In the genomic region with DNA sequence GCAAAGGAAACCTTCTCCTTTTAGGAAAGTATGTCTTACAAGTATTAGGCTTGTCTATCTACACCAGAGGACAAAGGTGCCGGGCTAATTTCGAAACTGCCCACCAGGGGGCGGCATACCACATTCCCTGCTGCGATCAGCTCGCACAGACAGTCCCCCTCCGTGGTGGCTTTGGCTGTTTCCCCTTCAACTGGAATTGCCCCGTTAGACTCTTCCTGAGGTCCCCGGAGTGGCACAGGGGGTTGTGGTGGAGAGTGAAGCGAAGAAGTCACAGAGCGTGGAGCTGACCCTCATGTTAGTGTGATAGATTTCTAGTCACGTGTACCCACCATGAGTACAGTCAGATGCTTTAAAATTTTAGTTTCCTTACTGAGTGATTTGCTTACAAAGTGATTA, we compare ENCODE assay signal across 1 cellular context.
A peak's percentile ranks its signal among the peaks of the same experiment; 100 is the strongest.
TF ChIP-seq lines count a peak whose summit lies in the region.

No MANE protein-coding gene starts in this region.

TF ChIP-seq in GM12878, 131 proteins besides CTCF, POLR2A, EP300 and RAD21 (continued from another document):
- TF ChIP-seq, protein P1, sequence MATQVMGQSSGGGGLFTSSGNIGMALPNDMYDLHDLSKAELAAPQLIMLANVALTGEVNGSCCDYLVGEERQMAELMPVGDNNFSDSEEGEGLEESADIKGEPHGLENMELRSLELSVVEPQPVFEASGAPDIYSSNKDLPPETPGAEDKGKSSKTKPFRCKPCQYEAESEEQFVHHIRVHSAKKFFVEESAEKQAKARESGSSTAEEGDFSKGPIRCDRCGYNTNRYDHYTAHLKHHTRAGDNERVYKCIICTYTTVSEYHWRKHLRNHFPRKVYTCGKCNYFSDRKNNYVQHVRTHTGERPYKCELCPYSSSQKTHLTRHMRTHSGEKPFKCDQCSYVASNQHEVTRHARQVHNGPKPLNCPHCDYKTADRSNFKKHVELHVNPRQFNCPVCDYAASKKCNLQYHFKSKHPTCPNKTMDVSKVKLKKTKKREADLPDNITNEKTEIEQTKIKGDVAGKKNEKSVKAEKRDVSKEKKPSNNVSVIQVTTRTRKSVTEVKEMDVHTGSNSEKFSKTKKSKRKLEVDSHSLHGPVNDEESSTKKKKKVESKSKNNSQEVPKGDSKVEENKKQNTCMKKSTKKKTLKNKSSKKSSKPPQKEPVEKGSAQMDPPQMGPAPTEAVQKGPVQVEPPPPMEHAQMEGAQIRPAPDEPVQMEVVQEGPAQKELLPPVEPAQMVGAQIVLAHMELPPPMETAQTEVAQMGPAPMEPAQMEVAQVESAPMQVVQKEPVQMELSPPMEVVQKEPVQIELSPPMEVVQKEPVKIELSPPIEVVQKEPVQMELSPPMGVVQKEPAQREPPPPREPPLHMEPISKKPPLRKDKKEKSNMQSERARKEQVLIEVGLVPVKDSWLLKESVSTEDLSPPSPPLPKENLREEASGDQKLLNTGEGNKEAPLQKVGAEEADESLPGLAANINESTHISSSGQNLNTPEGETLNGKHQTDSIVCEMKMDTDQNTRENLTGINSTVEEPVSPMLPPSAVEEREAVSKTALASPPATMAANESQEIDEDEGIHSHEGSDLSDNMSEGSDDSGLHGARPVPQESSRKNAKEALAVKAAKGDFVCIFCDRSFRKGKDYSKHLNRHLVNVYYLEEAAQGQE (IDR thresholded peaks at IDR 0.05; ENCODE audit: low read depth, low read length), result peak; percentile 28; the same call in 1 of the 2 replicates
- TF ChIP-seq, protein P2, sequence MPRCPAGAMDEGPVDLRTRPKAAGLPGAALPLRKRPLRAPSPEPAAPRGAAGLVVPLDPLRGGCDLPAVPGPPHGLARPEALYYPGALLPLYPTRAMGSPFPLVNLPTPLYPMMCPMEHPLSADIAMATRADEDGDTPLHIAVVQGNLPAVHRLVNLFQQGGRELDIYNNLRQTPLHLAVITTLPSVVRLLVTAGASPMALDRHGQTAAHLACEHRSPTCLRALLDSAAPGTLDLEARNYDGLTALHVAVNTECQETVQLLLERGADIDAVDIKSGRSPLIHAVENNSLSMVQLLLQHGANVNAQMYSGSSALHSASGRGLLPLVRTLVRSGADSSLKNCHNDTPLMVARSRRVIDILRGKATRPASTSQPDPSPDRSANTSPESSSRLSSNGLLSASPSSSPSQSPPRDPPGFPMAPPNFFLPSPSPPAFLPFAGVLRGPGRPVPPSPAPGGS (IDR thresholded peaks at IDR 0.05; ENCODE audit: borderline replicate concordance, insufficient read depth, low read depth, low read length, poor library complexity, severe bottlenecking), result no peak
- peak; percentile 30 for TF ChIP-seq SP1 (IDR thresholded peaks at IDR 0.05; ENCODE audit: low read depth, low read length)
- TF ChIP-seq, protein P3, sequence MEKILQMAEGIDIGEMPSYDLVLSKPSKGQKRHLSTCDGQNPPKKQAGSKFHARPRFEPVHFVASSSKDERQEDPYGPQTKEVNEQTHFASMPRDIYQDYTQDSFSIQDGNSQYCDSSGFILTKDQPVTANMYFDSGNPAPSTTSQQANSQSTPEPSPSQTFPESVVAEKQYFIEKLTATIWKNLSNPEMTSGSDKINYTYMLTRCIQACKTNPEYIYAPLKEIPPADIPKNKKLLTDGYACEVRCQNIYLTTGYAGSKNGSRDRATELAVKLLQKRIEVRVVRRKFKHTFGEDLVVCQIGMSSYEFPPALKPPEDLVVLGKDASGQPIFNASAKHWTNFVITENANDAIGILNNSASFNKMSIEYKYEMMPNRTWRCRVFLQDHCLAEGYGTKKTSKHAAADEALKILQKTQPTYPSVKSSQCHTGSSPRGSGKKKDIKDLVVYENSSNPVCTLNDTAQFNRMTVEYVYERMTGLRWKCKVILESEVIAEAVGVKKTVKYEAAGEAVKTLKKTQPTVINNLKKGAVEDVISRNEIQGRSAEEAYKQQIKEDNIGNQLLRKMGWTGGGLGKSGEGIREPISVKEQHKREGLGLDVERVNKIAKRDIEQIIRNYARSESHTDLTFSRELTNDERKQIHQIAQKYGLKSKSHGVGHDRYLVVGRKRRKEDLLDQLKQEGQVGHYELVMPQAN (conservative IDR thresholded peaks at IDR 0.05), result peak; percentile 50; the same call in 1 of the 2 replicates
- TF ChIP-seq, protein P4, sequence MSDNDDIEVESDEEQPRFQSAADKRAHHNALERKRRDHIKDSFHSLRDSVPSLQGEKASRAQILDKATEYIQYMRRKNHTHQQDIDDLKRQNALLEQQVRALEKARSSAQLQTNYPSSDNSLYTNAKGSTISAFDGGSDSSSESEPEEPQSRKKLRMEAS (IDR thresholded peaks at IDR 0.05; ENCODE audit: low read depth, low read length), result peak; percentile 21; the same call in 1 of the 2 replicates
- TF ChIP-seq CHD1 (IDR thresholded peaks at IDR 0.05; ENCODE audit: low read depth, low read length), result no peak
- no peak for TF ChIP-seq STAT1 (conservative IDR thresholded peaks at IDR 0.05)
- TF ChIP-seq POLR2AphosphoS2 (IDR thresholded peaks at IDR 0.05; ENCODE audit: low read depth, low read length), result no peak
- TF ChIP-seq, protein P5, sequence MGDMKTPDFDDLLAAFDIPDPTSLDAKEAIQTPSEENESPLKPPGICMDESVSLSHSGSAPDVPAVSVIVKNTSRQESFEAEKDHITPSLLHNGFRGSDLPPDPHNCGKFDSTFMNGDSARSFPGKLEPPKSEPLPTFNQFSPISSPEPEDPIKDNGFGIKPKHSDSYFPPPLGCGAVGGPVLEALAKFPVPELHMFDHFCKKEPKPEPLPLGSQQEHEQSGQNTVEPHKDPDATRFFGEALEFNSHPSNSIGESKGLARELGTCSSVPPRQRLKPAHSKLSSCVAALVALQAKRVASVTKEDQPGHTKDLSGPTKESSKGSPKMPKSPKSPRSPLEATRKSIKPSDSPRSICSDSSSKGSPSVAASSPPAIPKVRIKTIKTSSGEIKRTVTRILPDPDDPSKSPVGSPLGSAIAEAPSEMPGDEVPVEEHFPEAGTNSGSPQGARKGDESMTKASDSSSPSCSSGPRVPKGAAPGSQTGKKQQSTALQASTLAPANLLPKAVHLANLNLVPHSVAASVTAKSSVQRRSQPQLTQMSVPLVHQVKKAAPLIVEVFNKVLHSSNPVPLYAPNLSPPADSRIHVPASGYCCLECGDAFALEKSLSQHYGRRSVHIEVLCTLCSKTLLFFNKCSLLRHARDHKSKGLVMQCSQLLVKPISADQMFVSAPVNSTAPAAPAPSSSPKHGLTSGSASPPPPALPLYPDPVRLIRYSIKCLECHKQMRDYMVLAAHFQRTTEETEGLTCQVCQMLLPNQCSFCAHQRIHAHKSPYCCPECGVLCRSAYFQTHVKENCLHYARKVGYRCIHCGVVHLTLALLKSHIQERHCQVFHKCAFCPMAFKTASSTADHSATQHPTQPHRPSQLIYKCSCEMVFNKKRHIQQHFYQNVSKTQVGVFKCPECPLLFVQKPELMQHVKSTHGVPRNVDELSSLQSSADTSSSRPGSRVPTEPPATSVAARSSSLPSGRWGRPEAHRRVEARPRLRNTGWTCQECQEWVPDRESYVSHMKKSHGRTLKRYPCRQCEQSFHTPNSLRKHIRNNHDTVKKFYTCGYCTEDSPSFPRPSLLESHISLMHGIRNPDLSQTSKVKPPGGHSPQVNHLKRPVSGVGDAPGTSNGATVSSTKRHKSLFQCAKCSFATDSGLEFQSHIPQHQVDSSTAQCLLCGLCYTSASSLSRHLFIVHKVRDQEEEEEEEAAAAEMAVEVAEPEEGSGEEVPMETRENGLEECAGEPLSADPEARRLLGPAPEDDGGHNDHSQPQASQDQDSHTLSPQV (IDR thresholded peaks at IDR 0.05), result no peak
- TF ChIP-seq, protein P6, sequence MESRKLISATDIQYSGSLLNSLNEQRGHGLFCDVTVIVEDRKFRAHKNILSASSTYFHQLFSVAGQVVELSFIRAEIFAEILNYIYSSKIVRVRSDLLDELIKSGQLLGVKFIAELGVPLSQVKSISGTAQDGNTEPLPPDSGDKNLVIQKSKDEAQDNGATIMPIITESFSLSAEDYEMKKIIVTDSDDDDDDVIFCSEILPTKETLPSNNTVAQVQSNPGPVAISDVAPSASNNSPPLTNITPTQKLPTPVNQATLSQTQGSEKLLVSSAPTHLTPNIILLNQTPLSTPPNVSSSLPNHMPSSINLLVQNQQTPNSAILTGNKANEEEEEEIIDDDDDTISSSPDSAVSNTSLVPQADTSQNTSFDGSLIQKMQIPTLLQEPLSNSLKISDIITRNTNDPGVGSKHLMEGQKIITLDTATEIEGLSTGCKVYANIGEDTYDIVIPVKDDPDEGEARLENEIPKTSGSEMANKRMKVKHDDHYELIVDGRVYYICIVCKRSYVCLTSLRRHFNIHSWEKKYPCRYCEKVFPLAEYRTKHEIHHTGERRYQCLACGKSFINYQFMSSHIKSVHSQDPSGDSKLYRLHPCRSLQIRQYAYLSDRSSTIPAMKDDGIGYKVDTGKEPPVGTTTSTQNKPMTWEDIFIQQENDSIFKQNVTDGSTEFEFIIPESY (IDR thresholded peaks at IDR 0.05), result no peak
- TF ChIP-seq POU2F2 (IDR thresholded peaks at IDR 0.05; ENCODE audit: borderline replicate concordance, low read depth, low read length), result peak; percentile 71; the same call in 1 of the 3 replicates
- peak; percentile 58 for TF ChIP-seq RUNX3 (IDR thresholded peaks at IDR 0.05; ENCODE audit: low read length)
- TF ChIP-seq SMC3 (IDR thresholded peaks at IDR 0.05; ENCODE audit: borderline replicate concordance, low read length), result peak; percentile 96
- no peak for TF ChIP-seq NRF1 (conservative IDR thresholded peaks at IDR 0.05; ENCODE audit: low read depth, low read length)
- TF ChIP-seq CREB1 (IDR thresholded peaks at IDR 0.05; ENCODE audit: low read depth), result no peak
- TF ChIP-seq IKZF2 (IDR thresholded peaks at IDR 0.05), result peak; percentile 93
- peak; percentile 64; the same call in 1 of the 2 replicates for TF ChIP-seq NBN (IDR thresholded peaks at IDR 0.05)
- no peak for TF ChIP-seq ZNF384 (IDR thresholded peaks at IDR 0.05; ENCODE audit: borderline replicate concordance, low read depth, low read length)
- TF ChIP-seq, protein P7, sequence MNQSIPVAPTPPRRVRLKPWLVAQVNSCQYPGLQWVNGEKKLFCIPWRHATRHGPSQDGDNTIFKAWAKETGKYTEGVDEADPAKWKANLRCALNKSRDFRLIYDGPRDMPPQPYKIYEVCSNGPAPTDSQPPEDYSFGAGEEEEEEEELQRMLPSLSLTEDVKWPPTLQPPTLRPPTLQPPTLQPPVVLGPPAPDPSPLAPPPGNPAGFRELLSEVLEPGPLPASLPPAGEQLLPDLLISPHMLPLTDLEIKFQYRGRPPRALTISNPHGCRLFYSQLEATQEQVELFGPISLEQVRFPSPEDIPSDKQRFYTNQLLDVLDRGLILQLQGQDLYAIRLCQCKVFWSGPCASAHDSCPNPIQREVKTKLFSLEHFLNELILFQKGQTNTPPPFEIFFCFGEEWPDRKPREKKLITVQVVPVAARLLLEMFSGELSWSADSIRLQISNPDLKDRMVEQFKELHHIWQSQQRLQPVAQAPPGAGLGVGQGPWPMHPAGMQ (IDR thresholded peaks at IDR 0.05; ENCODE audit: borderline replicate concordance), result no peak
- peak; percentile 55; the same call in 1 of the 2 replicates for TF ChIP-seq CBFB (IDR thresholded peaks at IDR 0.05; ENCODE audit: low read depth)
- peak; percentile 69 for TF ChIP-seq NR2F1 (conservative IDR thresholded peaks at IDR 0.05)
- TF ChIP-seq MXI1 (IDR thresholded peaks at IDR 0.05; ENCODE audit: low read depth, low read length), result peak; percentile 87
- TF ChIP-seq, protein P8, sequence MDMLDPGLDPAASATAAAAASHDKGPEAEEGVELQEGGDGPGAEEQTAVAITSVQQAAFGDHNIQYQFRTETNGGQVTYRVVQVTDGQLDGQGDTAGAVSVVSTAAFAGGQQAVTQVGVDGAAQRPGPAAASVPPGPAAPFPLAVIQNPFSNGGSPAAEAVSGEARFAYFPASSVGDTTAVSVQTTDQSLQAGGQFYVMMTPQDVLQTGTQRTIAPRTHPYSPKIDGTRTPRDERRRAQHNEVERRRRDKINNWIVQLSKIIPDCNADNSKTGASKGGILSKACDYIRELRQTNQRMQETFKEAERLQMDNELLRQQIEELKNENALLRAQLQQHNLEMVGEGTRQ (IDR thresholded peaks at IDR 0.05; ENCODE audit: borderline replicate concordance, low read depth, low read length), result peak; percentile 41; the same call in 1 of the 2 replicates
- TF ChIP-seq, protein P9, sequence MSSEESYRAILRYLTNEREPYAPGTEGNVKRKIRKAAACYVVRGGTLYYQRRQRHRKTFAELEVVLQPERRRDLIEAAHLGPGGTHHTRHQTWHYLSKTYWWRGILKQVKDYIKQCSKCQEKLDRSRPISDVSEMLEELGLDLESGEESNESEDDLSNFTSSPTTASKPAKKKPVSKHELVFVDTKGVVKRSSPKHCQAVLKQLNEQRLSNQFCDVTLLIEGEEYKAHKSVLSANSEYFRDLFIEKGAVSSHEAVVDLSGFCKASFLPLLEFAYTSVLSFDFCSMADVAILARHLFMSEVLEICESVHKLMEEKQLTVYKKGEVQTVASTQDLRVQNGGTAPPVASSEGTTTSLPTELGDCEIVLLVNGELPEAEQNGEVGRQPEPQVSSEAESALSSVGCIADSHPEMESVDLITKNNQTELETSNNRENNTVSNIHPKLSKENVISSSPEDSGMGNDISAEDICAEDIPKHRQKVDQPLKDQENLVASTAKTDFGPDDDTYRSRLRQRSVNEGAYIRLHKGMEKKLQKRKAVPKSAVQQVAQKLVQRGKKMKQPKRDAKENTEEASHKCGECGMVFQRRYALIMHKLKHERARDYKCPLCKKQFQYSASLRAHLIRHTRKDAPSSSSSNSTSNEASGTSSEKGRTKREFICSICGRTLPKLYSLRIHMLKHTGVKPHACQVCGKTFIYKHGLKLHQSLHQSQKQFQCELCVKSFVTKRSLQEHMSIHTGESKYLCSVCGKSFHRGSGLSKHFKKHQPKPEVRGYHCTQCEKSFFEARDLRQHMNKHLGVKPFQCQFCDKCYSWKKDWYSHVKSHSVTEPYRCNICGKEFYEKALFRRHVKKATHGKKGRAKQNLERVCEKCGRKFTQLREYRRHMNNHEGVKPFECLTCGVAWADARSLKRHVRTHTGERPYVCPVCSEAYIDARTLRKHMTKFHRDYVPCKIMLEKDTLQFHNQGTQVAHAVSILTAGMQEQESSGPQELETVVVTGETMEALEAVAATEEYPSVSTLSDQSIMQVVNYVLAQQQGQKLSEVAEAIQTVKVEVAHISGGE (CRISPR knock-in tag; IDR thresholded peaks at IDR 0.05), result no peak
- no peak for TF ChIP-seq JUNB (IDR thresholded peaks at IDR 0.05)
- peak; percentile 76 for TF ChIP-seq PAX5 (IDR thresholded peaks at IDR 0.05; ENCODE audit: borderline replicate concordance, low read depth, low read length)
- TF ChIP-seq, protein P10, sequence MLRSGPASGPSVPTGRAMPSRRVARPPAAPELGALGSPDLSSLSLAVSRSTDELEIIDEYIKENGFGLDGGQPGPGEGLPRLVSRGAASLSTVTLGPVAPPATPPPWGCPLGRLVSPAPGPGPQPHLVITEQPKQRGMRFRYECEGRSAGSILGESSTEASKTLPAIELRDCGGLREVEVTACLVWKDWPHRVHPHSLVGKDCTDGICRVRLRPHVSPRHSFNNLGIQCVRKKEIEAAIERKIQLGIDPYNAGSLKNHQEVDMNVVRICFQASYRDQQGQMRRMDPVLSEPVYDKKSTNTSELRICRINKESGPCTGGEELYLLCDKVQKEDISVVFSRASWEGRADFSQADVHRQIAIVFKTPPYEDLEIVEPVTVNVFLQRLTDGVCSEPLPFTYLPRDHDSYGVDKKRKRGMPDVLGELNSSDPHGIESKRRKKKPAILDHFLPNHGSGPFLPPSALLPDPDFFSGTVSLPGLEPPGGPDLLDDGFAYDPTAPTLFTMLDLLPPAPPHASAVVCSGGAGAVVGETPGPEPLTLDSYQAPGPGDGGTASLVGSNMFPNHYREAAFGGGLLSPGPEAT (IDR thresholded peaks at IDR 0.05; ENCODE audit: low read depth), result peak; percentile 79
- TF ChIP-seq RBBP5 (conservative IDR thresholded peaks at IDR 0.05), result no peak
- peak; percentile 94 for TF ChIP-seq IKZF1 (conservative IDR thresholded peaks at IDR 0.05)
- TF ChIP-seq MYC (IDR thresholded peaks at IDR 0.05; ENCODE audit: insufficient read depth, insufficient read length, insufficient replicate concordance, low read length, severe bottlenecking), result no peak
- peak; percentile 65; the same call in 1 of the 2 replicates for TF ChIP-seq GATAD2B (conservative IDR thresholded peaks at IDR 0.05; ENCODE audit: low read depth)
- TF ChIP-seq SREBF1 (IDR thresholded peaks at IDR 0.05; ENCODE audit: low read length), result no peak
- TF ChIP-seq TBL1XR1 (IDR thresholded peaks at IDR 0.05; ENCODE audit: low read depth, low read length), result no peak
- TF ChIP-seq HCFC1 (IDR thresholded peaks at IDR 0.05; ENCODE audit: low read length), result no peak
- no peak for TF ChIP-seq MYB (IDR thresholded peaks at IDR 0.05; ENCODE audit: borderline replicate concordance, low read depth, low read length)
